In genomic region chr17:50482110-50482509, GRCh38 we compare ENCODE assay signal across 12 cellular contexts. TPM values are rescaled to one million over a fixed set of nuclear protein-coding genes. Genes with fewer than 3 reads are reported as not detected.
DNase-seq lines count a peak whose midpoint lies in the region; ATAC-seq and TF ChIP-seq lines count a peak whose summit lies in the region.
"Had no signal": no experiment of that assay in that cellular context is flagged by ENCODE, and none has a peak within 500 bp of the region (broad histone marks: within the 10 kb centered on the region; RNA-seq: fewer than 3 reads in every experiment).

No MANE protein-coding gene starts in this region.

- peaks cover 19% of the 10 kb centered on the region; the same call in 1 of the 2 replicates for H3K79me2 ChIP-seq in Loucy (ENCODE audit: insufficient read depth, low read length)

- H3K27me3 ChIP-seq in Loucy (ENCODE audit: insufficient read depth, low read length, poor library complexity, severe bottlenecking) (no peaks in the 10 kb centered on the region), esophagus squamous epithelium (no peaks in the 10 kb centered on the region), rectal smooth muscle tissue (ENCODE audit: control insufficient read depth, insufficient read depth, low read length) (no peaks in the 10 kb centered on the region)
- H3K27me3 ChIP-seq: right lobe of liver had no signal

- peaks cover 6% of the 10 kb centered on the region for H4K20me1 ChIP-seq in Loucy (ENCODE audit: insufficient read depth, low read length, poor library complexity, severe bottlenecking)

- WGBS in esophagus squamous epithelium, 2 donors: 20 to 83% methylated on average over 1 to 11 of the region's 23 CpGs

- TF ChIP-seq POLR2A in esophagus squamous epithelium (IDR thresholded peaks at IDR 0.05): no peak

- H3K36me3 ChIP-seq in Loucy (ENCODE audit: insufficient read depth, low read length) (peaks cover 21% of the 10 kb centered on the region; the same call in 1 of the 2 replicates), esophagus squamous epithelium (peaks cover 0 to 51% (median 10%) of the 10 kb centered on the region in 3 donors), rectal smooth muscle tissue (ENCODE audit: control insufficient read depth, insufficient read depth, low read length) (peaks cover 17% of the 10 kb centered on the region)

- no peak for ATAC-seq in HG03520 (IDR thresholded peaks at IDR 0.05; ENCODE audit: unreplicated experiment)

- H3K27ac ChIP-seq in 22Rv1: peak overlapping the region; percentile 50
- peak overlapping the region in 3 of 4 donors; percentile 59 to 81 (median 75) for H3K27ac ChIP-seq in esophagus squamous epithelium
- H3K27ac ChIP-seq in rectal smooth muscle tissue (ENCODE audit: low read depth, low read length): peak overlapping the region; percentile 30

- peaks cover 4% of the 10 kb centered on the region for H3F3A ChIP-seq in Loucy (ENCODE audit: low read depth)

- no peak overlapping the region for H2AFZ ChIP-seq in Loucy (ENCODE audit: low read length)

- H3K4me3 ChIP-seq in Loucy (ENCODE audit: low read length, poor library complexity, severe bottlenecking): no peak overlapping the region
- H3K4me3 ChIP-seq in esophagus squamous epithelium: no peak overlapping the region
- H3K4me3 ChIP-seq in rectal smooth muscle tissue (ENCODE audit: low read length): no peak overlapping the region
- H3K4me3 ChIP-seq: right lobe of liver had no signal

- no peaks in the 10 kb centered on the region for H3K9me3 ChIP-seq in Loucy (ENCODE audit: insufficient read depth, low read depth, low read length)
- no peaks in the 10 kb centered on the region for H3K9me3 ChIP-seq in esophagus squamous epithelium
- H3K9me3 ChIP-seq: right lobe of liver had no signal

- peak overlapping the region; percentile 42 for H3K4me2 ChIP-seq in Loucy (ENCODE audit: low read depth, low read length, poor library complexity, severe bottlenecking)

- DNase-seq in esophagus squamous epithelium (lab: John Stamatoyannopoulos, UW) (no peak), NCI-H2107 (lab: John Stamatoyannopoulos, UW) (no peak), islet precursor cell (no peak), NCI-H1417 (lab: John Stamatoyannopoulos, UW) (no peak)

- H3K9me2 ChIP-seq in Loucy (replicated peaks; ENCODE audit: low read depth, low read length): no peaks in the 10 kb centered on the region

- H3K9ac ChIP-seq in Loucy (ENCODE audit: low read depth, low read length, poor library complexity, severe bottlenecking): peak overlapping the region; percentile 23
- H3K9ac ChIP-seq in rectal smooth muscle tissue (ENCODE audit: low read length): no peak overlapping the region

- TF ChIP-seq CTCF in 22Rv1 (IDR thresholded peaks at IDR 0.05) (no peak), Loucy (conservative IDR thresholded peaks at IDR 0.05; ENCODE audit: low read length) (no peak), esophagus squamous epithelium (IDR thresholded peaks at IDR 0.05) (no peak)

- H3K4me1 ChIP-seq in Loucy (ENCODE audit: insufficient read depth, low read length, poor library complexity, severe bottlenecking): peaks cover 21% of the 10 kb centered on the region
- H3K4me1 ChIP-seq in esophagus squamous epithelium: peaks cover 14 to 48% (median 15%) of the 10 kb centered on the region in 3 donors
- H3K4me1 ChIP-seq in rectal smooth muscle tissue (ENCODE audit: control insufficient read depth, insufficient read depth, low read length): peaks cover 6% of the 10 kb centered on the region

- intact Hi-C loops in esophagus squamous epithelium (cut with DNase I): loop anchor here (5.0 to 10.0 kb wide), 2 partner anchors 65 to 143 kb away; partner anchors contain the start of gene SPATA20

RNA-seq across cellular contexts. Expression of gene RSAD1, which starts 3.5 kb away (rescaled TPM):
- total RNA-seq in esophagus squamous epithelium: 10 to 100 TPM in 3 of 4 donors, 1 to 10 TPM in 1; 9.1 to 19.3 (median 14.2) TPM

RNA-seq across cellular contexts. Expression of gene CHAD, which starts 13.4 kb away (rescaled TPM):
- under 1 TPM in 2 of 4 donors, not detected in 2; 0.19 to 0.80 TPM for total RNA-seq in esophagus squamous epithelium
- total RNA-seq: activated CD4-positive, alpha-beta memory T cell treated with anti-CD3 and anti-CD28 coated beads for 36 hours; H4; LHCN-M2 had no signal

RNA-seq across cellular contexts. Expression of gene MYCBPAP, which starts 26.1 kb away (rescaled TPM):
- total RNA-seq in esophagus squamous epithelium: under 1 TPM in 1 of 4 donors, not detected in 3; 0.38 TPM
- total RNA-seq: H4 had no signal

RNA-seq across cellular contexts. Expression of gene EPN3, which starts 50.4 kb away (rescaled TPM):
- total RNA-seq in esophagus squamous epithelium: 100 to 1,000 TPM in 1 of 4 donors, 10 to 100 TPM in 3; 24.5 to 111 (median 51.8) TPM
- total RNA-seq: activated CD4-positive, alpha-beta memory T cell treated with anti-CD3 and anti-CD28 coated beads for 36 hours; H4 had no signal

RNA-seq across cellular contexts. Expression of gene ACSF2, which starts 56.1 kb away (rescaled TPM):
- 10 to 100 TPM in 3 of 4 donors, 1 to 10 TPM in 1; 7.0 to 26.3 (median 19.0) TPM for total RNA-seq in esophagus squamous epithelium
